13 cellular contexts compared by ENCODE assay signal in genomic region chr11:44622190-44622650, GRCh38. TPM values are rescaled to one million over a fixed set of nuclear protein-coding genes. Genes with fewer than 3 reads are reported as not detected.
DNase-seq lines count a peak whose midpoint lies in the region; FAIRE-seq and TF ChIP-seq lines count a peak whose summit lies in the region.
"Had no signal": no experiment of that assay in that cellular context is flagged by ENCODE, and none has a peak within 500 bp of the region (broad histone marks: within the 10 kb centered on the region; RNA-seq: fewer than 3 reads in every experiment).

No MANE protein-coding gene starts in this region.

- peak; percentile 2 for DNase-seq in GM12892 (ENCODE audit: insufficient read length)
- peak; percentile 54 for DNase-seq in activated CD4-positive, alpha-beta T cell treated with anti-CD3 and anti-CD28 coated beads, Interleukin-2, amount 10 ng/mL, durations not matched to agents 24 days and 14 days
- peak; percentile 70 for DNase-seq in cardiac septum (ENCODE audit: low spot score)
- peak; percentile 68 for DNase-seq in spleen
- DNase-seq in DMS79 treated with DMSO at 0.1 percent for 48 hours (lab: John Stamatoyannopoulos, UW) = no peak
- no peak for DNase-seq in NCI-H128 (lab: John Stamatoyannopoulos, UW; ENCODE audit: unreplicated experiment)
- DNase-seq in cerebellar nuclear complex (lab: John Stamatoyannopoulos, UW) = no peak
- DNase-seq: anterior cingulate cortex; NCI-H2029; nucleus accumbens; stimulated activated CD4-positive, alpha-beta T cell treated with anti-CD3 and anti-CD28 coated beads, Interleukin-4, amount 100 ng/mL, for 1 hour had no signal

- peaks cover 0 to 57% (median 19%) of the 10 kb centered on the region in 6 donors for H3K36me3 ChIP-seq in spleen

- H3K27me3 ChIP-seq in spleen (replicated peaks in 1 of 7) = no peaks in the 10 kb centered on the region

- H3K4me3 Mint-ChIP-seq in activated CD4-positive, alpha-beta T cell treated with anti-CD3 and anti-CD28 coated beads, Interleukin-2, amount 10 ng/mL, durations not matched to agents 24 days and 14 days = no peak overlapping the region

- H3K4me3 ChIP-seq in spleen = no peak overlapping the region
- H3K4me3 ChIP-seq: K562 had no signal

- peaks cover 0 to 4% (median 0%) of the 10 kb centered on the region in 8 donors for H3K9me3 ChIP-seq in spleen
- H3K9me3 ChIP-seq: Caco-2 had no signal

- TF ChIP-seq POLR2A in GM12892 (IDR thresholded peaks at IDR 0.05; ENCODE audit: low read depth, low read length) (no peak), spleen (IDR thresholded peaks at IDR 0.05) (no peak)

- peaks cover 14 to 57% (median 32%) of the 10 kb centered on the region in 6 donors for H3K4me1 ChIP-seq in spleen
- H3K4me1 ChIP-seq: Caco-2 had no signal

- no peaks in the 10 kb centered on the region for H3K27me3 Mint-ChIP-seq in activated CD4-positive, alpha-beta T cell treated with anti-CD3 and anti-CD28 coated beads, Interleukin-2, amount 10 ng/mL, durations not matched to agents 24 days and 14 days

- intact Hi-C loops in activated CD4-positive, alpha-beta T cell treated with anti-CD3 and anti-CD28 coated beads, Interleukin-2, amount 10 ng/mL, durations not matched to agents 24 days and 14 days (cut with micrococcal nuclease) = loop anchor here (5.0 to 10.0 kb wide), 2 partner anchors 103 to 270 kb away; partner anchors contain the start of gene TSPAN18
- intact Hi-C loops in cardiac septum (cut with DNase I) (loop anchor here (5.0 kb wide), 2 partner anchors 270 to 485 kb away; no protein-coding TSS in a partner anchor), spleen (cut with DNase I; ENCODE audit: low total_unique reads) (loop anchor here (5.0 kb wide), 1 partner anchor 290 kb away; no protein-coding TSS in a partner anchor)

- no peak for TF ChIP-seq CTCF in spleen (IDR thresholded peaks at IDR 0.05 in 8 of 11, conservative IDR thresholded peaks at IDR 0.05 in 3 of 11)

- H3K4me1 Mint-ChIP-seq in activated CD4-positive, alpha-beta T cell treated with anti-CD3 and anti-CD28 coated beads, Interleukin-2, amount 10 ng/mL, durations not matched to agents 24 days and 14 days = peaks cover 26% of the 10 kb centered on the region

- 84 to 100% (median 96%) methylated on average over 3 to 4 of the region's 4 CpGs for WGBS in spleen, 5 donors

- peak overlapping the region in 1 of 8 donors; percentile 14 for H3K27ac ChIP-seq in spleen

- no peaks in the 10 kb centered on the region for H3K9me3 Mint-ChIP-seq in activated CD4-positive, alpha-beta T cell treated with anti-CD3 and anti-CD28 coated beads, Interleukin-2, amount 10 ng/mL, durations not matched to agents 24 days and 14 days

- H3K36me3 Mint-ChIP-seq in activated CD4-positive, alpha-beta T cell treated with anti-CD3 and anti-CD28 coated beads, Interleukin-2, amount 10 ng/mL, durations not matched to agents 24 days and 14 days (ENCODE audit: low read depth) = peaks cover 48% of the 10 kb centered on the region

- no peak for FAIRE-seq in GM12892 (lab: Jason Lieb, UNC)
- FAIRE-seq: K562 had no signal

- peak overlapping the region; percentile 45 for H3K27ac Mint-ChIP-seq in activated CD4-positive, alpha-beta T cell treated with anti-CD3 and anti-CD28 coated beads, Interleukin-2, amount 10 ng/mL, durations not matched to agents 24 days and 14 days

RNA-seq across cellular contexts. Expression of gene CD82, which starts 56.8 kb away (rescaled TPM):
- polyA plus RNA-seq in GM12892 (2012; ENCODE audit: missing spikeins) = 109 TPM
- 448 and 469 TPM in 2 replicates for total RNA-seq in activated CD4-positive, alpha-beta T cell treated with anti-CD3 and anti-CD28 coated beads, Interleukin-2, amount 10 ng/mL, durations not matched to agents 24 days and 14 days
- total RNA-seq in cardiac septum = 27.9 TPM
- total RNA-seq in spleen = 100 to 1,000 TPM in 4 of 7 donors, 10 to 100 TPM in 3; 65.3 to 174 (median 125) TPM
- 100 to 1,000 TPM in 1 of 3 donors, 10 to 100 TPM in 2; 27.8 to 111 (median 35.3) TPM for polyA plus RNA-seq in spleen

Comparison
In these comparisons a context has a peak if more than half of its experiments do, and no peak if none do; other contexts are left out.
1. DNase-seq: peak in GM12892 (single experiment), activated CD4-positive, alpha-beta T cell treated with anti-CD3 and anti-CD28 coated beads, Interleukin-2, amount 10 ng/mL, durations not matched to agents 24 days and 14 days (single experiment), cardiac septum (single experiment) and spleen (single experiment); none in DMS79 treated with DMSO at 0.1 percent for 48 hours (single experiment), NCI-H128 (single experiment) and cerebellar nuclear complex (0 of 2).